Comparison of ENCODE assay signal across 11 cellular contexts in the genomic region with DNA sequence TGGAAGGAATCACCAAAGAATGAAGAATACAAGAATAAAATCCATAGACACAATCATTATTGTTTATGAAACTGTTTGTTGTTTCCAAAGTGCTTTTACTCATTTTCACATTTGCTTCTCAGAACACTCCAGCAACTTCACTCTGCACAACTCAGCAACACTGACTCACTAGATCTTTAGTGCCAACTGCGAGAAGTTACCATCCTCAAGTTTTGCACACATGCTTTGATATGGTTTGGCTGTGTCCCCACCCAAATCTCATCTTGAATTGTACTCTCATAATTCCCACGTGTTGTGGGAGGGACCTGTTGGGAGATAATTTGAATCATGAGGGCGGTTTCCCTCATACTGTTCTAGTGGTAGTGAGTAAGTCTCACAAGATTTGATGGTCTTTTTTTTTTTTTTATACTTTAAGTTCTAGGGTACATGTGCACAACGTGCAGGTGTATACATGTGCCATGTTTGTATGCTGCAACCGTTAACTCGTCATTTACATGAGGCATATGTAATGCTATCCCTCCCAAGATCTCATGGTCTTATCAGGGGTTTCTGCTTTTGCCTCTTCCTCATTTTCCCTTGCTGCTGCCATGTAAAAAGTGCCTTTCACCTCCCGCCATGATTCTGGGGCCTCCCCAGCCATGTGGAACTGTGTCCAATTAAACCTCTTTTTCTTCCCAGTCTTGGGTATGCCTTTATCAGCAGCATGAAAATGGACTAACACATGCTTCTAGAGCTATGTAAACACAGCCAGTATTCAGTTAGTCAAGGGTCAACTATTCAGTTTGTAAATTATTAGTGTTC. TPM values are rescaled to one million over a fixed set of nuclear protein-coding genes. Genes with fewer than 3 reads are reported as not detected.
DNase-seq lines count a peak whose midpoint lies in the region; ATAC-seq and TF ChIP-seq lines count a peak whose summit lies in the region.
"Had no signal": no experiment of that assay in that cellular context is flagged by ENCODE, and none has a peak within 500 bp of the region (broad histone marks: within the 10 kb centered on the region; RNA-seq: fewer than 3 reads in every experiment).

No MANE protein-coding gene starts in this region.

- intact Hi-C loops in mucosa of descending colon (cut with DNase I, micrococcal nuclease), result no loop called here
- intact Hi-C loops in vagina (cut with DNase I), result no loop called here

- ATAC-seq in mucosa of descending colon, result peak; percentile 44
- ATAC-seq in HG02938 (IDR thresholded peaks at IDR 0.05; ENCODE audit: unreplicated experiment), result no peak
- no peak for ATAC-seq in GM21825 (IDR thresholded peaks at IDR 0.05; ENCODE audit: unreplicated experiment)
- no peak for ATAC-seq in HG03139 (IDR thresholded peaks at IDR 0.05; ENCODE audit: unreplicated experiment)

- TF ChIP-seq POLR2A in vagina (IDR thresholded peaks at IDR 0.05), result no peak

- peak overlapping the region; percentile 5 for H3K27ac ChIP-seq in vagina
- H3K27ac ChIP-seq: C4-2B had no signal

- H3K4me1 ChIP-seq in adipocyte (ENCODE audit: control insufficient read depth, insufficient read depth, low read length) (peaks cover 39% of the 10 kb centered on the region), mucosa of descending colon (ENCODE audit: low read depth) (peaks cover 11% of the 10 kb centered on the region), vagina (peaks cover 48% of the 10 kb centered on the region)

- H3K36me3 ChIP-seq in adipocyte (ENCODE audit: control insufficient read depth, insufficient read depth, low read length, severe bottlenecking) (no peaks in the 10 kb centered on the region), mucosa of descending colon (ENCODE audit: low read depth) (no peaks in the 10 kb centered on the region), vagina (no peaks in the 10 kb centered on the region)

- peak; percentile 12 for DNase-seq in stimulated activated CD4-positive, alpha-beta T cell treated with anti-CD3 and anti-CD28 coated beads, Interleukin-15, amount 100 ng/mL, for 24 hours
- DNase-seq in stimulated activated CD4-positive, alpha-beta T cell treated with anti-CD3 and anti-CD28 coated beads, Interleukin-12 subunit alpha, Interleukin-12 subunit beta, amount 100 ng/mL, for 4 hours, result no peak
- no peak for DNase-seq in adipocyte (ENCODE audit: low read depth)
- no peak for DNase-seq in mucosa of descending colon
- no peak for DNase-seq in vagina (ENCODE audit: extremely low spot score in 2 of 2)
- DNase-seq: activated naive CD8-positive, alpha-beta T cell treated with anti-CD3 and anti-CD28 coated beads, Interleukin-2, amount 10 ng/mL, durations not matched to agents 7 days and 5 days; effector CD4-positive, alpha-beta T cell had no signal

- H3K9me3 ChIP-seq in adipocyte (ENCODE audit: control insufficient read depth, low read length), result no peaks in the 10 kb centered on the region
- no peaks in the 10 kb centered on the region for H3K9me3 ChIP-seq in mucosa of descending colon
- H3K9me3 ChIP-seq in vagina, result no peaks in the 10 kb centered on the region

- H3K4me3 ChIP-seq in adipocyte (ENCODE audit: low read length) (peak overlapping the region; percentile 2), mucosa of descending colon (no peak overlapping the region), vagina (no peak overlapping the region)

- TF ChIP-seq CTCF in mucosa of descending colon (IDR thresholded peaks at IDR 0.05), result no peak
- TF ChIP-seq CTCF in vagina (IDR thresholded peaks at IDR 0.05), result no peak

- peak overlapping the region; percentile 3 for H3K9ac ChIP-seq in adipocyte (ENCODE audit: low read length)

- H3K27me3 ChIP-seq in adipocyte (replicated peaks; ENCODE audit: control insufficient read depth, insufficient read depth, low read length) (no peaks in the 10 kb centered on the region), vagina (no peaks in the 10 kb centered on the region)

RNA-seq across cellular contexts. Expression of gene CLINT1, which starts 36.9 kb away (rescaled TPM):
- total RNA-seq in mucosa of descending colon (100 to 1,000 TPM in 2 of 3 donors, 10 to 100 TPM in 1; 90.8 to 131 (median 127) TPM), vagina (126 TPM)
